13 cellular contexts compared by ENCODE assay signal in genomic region chr4:38154251-38154650, GRCh38.
DNase-seq lines count a peak whose midpoint lies in the region; ATAC-seq and TF ChIP-seq lines count a peak whose summit lies in the region.
"Had no signal": no experiment of that assay in that cellular context is flagged by ENCODE, and none has a peak within 500 bp of the region (broad histone marks: within the 10 kb centered on the region; RNA-seq: fewer than 3 reads in every experiment).

No MANE protein-coding gene starts in this region.

- peaks cover 19% of the 10 kb centered on the region for H3K4me1 Mint-ChIP-seq in endothelial cell (ENCODE audit: unreplicated experiment)

- 71 to 78% methylated on average over 5 of the region's 5 CpGs for WGBS in aorta, 2 donors
- 73 to 75% methylated on average over 5 of the region's 5 CpGs for WGBS in thyroid gland, 2 donors

- H3K27me3 ChIP-seq in mucosa of stomach (ENCODE audit: control insufficient read depth, insufficient read depth, low read length): no peaks in the 10 kb centered on the region
- no peaks in the 10 kb centered on the region for H3K27me3 ChIP-seq in aorta (ENCODE audit: control insufficient read depth in 1 of 2, insufficient read depth in 2 of 2, low read length in 1 of 2)
- H3K27me3 ChIP-seq in thyroid gland: no peaks in the 10 kb centered on the region
- H3K27me3 ChIP-seq: tibial artery had no signal

- DNase-seq in stimulated activated CD4-positive, alpha-beta T cell treated with anti-CD3 and anti-CD28 coated beads, Interleukin-4, amount 100 ng/mL, for 1 hour: peak; percentile 32
- no peak for DNase-seq in stimulated activated CD4-positive, alpha-beta T cell treated with anti-CD3 and anti-CD28 coated beads, Interleukin-2, amount 100 ng/mL, for 24 hours
- DNase-seq in UCSD-AML1 (lab: John Stamatoyannopoulos, UW; ENCODE audit: unreplicated experiment) (peak; percentile 27), aorta (no peak), thyroid gland (no peak), endothelial cell (ENCODE audit: low spot score) (no peak)
- DNase-seq: NCI-H1436 treated with DMSO at 0.1 percent for 48 hours, retina, T-helper 2 cell, tibial artery had no signal

- TF ChIP-seq POLR2A in thyroid gland (IDR thresholded peaks at IDR 0.05): no peak

- TF ChIP-seq CTCF in thyroid gland (IDR thresholded peaks at IDR 0.05) (no peak), endothelial cell (IDR thresholded peaks at IDR 0.05; ENCODE audit: unreplicated experiment) (no peak)

- no peak overlapping the region for H3K27ac Mint-ChIP-seq in endothelial cell (ENCODE audit: unreplicated experiment)
- H3K27ac Mint-ChIP-seq: memory B cell had no signal

- H3K4me3 ChIP-seq in mucosa of stomach (ENCODE audit: low read length) (no peak overlapping the region), aorta (ENCODE audit: low read length in 2 of 2) (no peak overlapping the region), thyroid gland (replicated peaks in 1 of 3) (no peak overlapping the region)
- H3K4me3 ChIP-seq: tibial artery had no signal

- H3K36me3 Mint-ChIP-seq in endothelial cell (ENCODE audit: low read depth, unreplicated experiment): peaks cover 3% of the 10 kb centered on the region
- H3K36me3 Mint-ChIP-seq: memory B cell had no signal

- H3K9me3 Mint-ChIP-seq in endothelial cell (ENCODE audit: unreplicated experiment): no peaks in the 10 kb centered on the region
- H3K9me3 Mint-ChIP-seq: memory B cell had no signal

- H3K4me3 Mint-ChIP-seq in endothelial cell (ENCODE audit: unreplicated experiment): no peak overlapping the region

- H3K9ac ChIP-seq in mucosa of stomach (ENCODE audit: low read length): peak overlapping the region; percentile 77

- H3K4me1 ChIP-seq in mucosa of stomach (ENCODE audit: control insufficient read depth, insufficient read depth, low read length) (peaks cover 63% of the 10 kb centered on the region), aorta (ENCODE audit: control insufficient read depth in 1 of 2, insufficient read depth in 2 of 2, low read length in 2 of 2) (peaks cover 0 to 3% of the 10 kb centered on the region in 2 donors), thyroid gland (peaks cover 8 to 24% of the 10 kb centered on the region in 2 donors)

- H3K27ac ChIP-seq in aorta (ENCODE audit: low read depth in 1 of 2, low read length in 2 of 2) (no peak overlapping the region), thyroid gland (no peak overlapping the region)
- H3K27ac ChIP-seq: tibial artery had no signal

- peak; percentile 17 for ATAC-seq in aorta (ENCODE audit: low FRiP score)
- ATAC-seq in GM18498 (IDR thresholded peaks at IDR 0.05; ENCODE audit: unreplicated experiment): no peak

- peaks cover 1% of the 10 kb centered on the region for H3K27me3 Mint-ChIP-seq in endothelial cell (ENCODE audit: unreplicated experiment)
- H3K27me3 Mint-ChIP-seq: memory B cell had no signal

- H3K36me3 ChIP-seq in mucosa of stomach (ENCODE audit: control insufficient read depth, insufficient read depth, low read length) (no peaks in the 10 kb centered on the region), aorta (ENCODE audit: control insufficient read depth in 1 of 2, insufficient read depth in 2 of 2, low read length in 1 of 2) (no peaks in the 10 kb centered on the region), thyroid gland (no peaks in the 10 kb centered on the region)
- H3K36me3 ChIP-seq: tibial artery had no signal

- intact Hi-C loops in aorta (cut with DNase I): no loop called here
- intact Hi-C loops in thyroid gland (cut with DNase I): no loop called here

- H3K9me3 ChIP-seq in mucosa of stomach (ENCODE audit: control insufficient read depth, low read length): no peaks in the 10 kb centered on the region
- no peaks in the 10 kb centered on the region for H3K9me3 ChIP-seq in aorta (ENCODE audit: control insufficient read depth, low read length)
- H3K9me3 ChIP-seq in thyroid gland: no peaks in the 10 kb centered on the region
- H3K9me3 ChIP-seq: tibial artery had no signal

Comparison
In these comparisons a context has a peak if more than half of its experiments do, and no peak if none do; other contexts are left out.
1. DNase-seq: peak in stimulated activated CD4-positive, alpha-beta T cell treated with anti-CD3 and anti-CD28 coated beads, Interleukin-4, amount 100 ng/mL, for 1 hour (single experiment) and UCSD-AML1 (single experiment); none in stimulated activated CD4-positive, alpha-beta T cell treated with anti-CD3 and anti-CD28 coated beads, Interleukin-2, amount 100 ng/mL, for 24 hours (0 of 2), aorta (0 of 2), thyroid gland (0 of 2) and endothelial cell (single experiment).